ENCODE assay signal across 13 cellular contexts in the genomic region with DNA sequence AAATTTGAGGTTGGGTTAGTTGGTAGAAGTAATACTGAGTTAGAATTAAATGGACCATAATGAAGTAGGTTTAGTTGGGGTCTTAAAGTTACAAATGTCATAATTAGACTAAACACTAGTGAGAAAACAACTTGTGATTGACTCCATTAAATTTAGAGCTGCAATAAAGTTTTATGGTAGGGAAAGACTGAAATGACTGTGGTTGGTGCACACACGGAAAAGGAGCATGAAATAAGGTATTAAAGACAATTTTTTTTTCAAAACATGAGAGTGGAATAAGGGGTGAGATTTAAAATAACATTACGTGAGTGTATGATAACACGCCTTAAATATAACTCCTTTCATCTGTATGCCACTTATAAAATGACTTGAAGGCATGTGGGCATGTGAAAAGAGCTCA. TPM values are rescaled to one million over a fixed set of nuclear protein-coding genes. Genes with fewer than 3 reads are reported as not detected.
"Had no signal": no experiment of that assay in that cellular context is flagged by ENCODE, and none has a peak within 500 bp of the region (broad histone marks: within the 10 kb centered on the region; RNA-seq: fewer than 3 reads in every experiment).

No MANE protein-coding gene starts in this region.

- H3K36me3 Mint-ChIP-seq: activated naive CD8-positive, alpha-beta T cell treated with anti-CD3 and anti-CD28 coated beads, Interleukin-2, amount 10 ng/mL, durations not matched to agents 7 days and 5 days had no signal

- H3K9me3 ChIP-seq: gastrocnemius medialis, prostate gland, suprapubic skin had no signal

- H3K4me3 ChIP-seq: prostate gland had no signal

- DNase-seq: activated CD4-positive, alpha-beta T cell treated with anti-CD3 and anti-CD28 coated beads, Interleukin-2, amount 50 U/mL, for 4 hours; activated gamma-delta T cell; activated naive CD8-positive, alpha-beta T cell treated with anti-CD3 and anti-CD28 coated beads, Interleukin-2, amount 10 ng/mL, durations not matched to agents 7 days and 5 days; activated T-cell treated with anti-CD3 and anti-CD28 coated beads, Interleukin-2, amount 50 U/mL, for 48 hours; anterior cingulate cortex; gastrocnemius medialis; stimulated activated CD4-positive, alpha-beta T cell treated with anti-CD3 and anti-CD28 coated beads, Interleukin-2, amount 100 ng/mL, for 48 hours; stimulated activated naive CD4-positive, alpha-beta T cell treated with Interleukin-2 at 50 U/mL for 16 hours; T-helper 2 cell had no signal

- H3K36me3 ChIP-seq: gastrocnemius medialis, prostate gland, suprapubic skin had no signal

- H3K27me3 ChIP-seq: suprapubic skin had no signal

- H3K27ac Mint-ChIP-seq: activated naive CD8-positive, alpha-beta T cell treated with anti-CD3 and anti-CD28 coated beads, Interleukin-2, amount 10 ng/mL, durations not matched to agents 7 days and 5 days had no signal

- ATAC-seq: activated CD4-positive, CD25-positive, alpha-beta regulatory T cell treated with anti-CD3 and anti-CD28 coated beads, Interleukin-2, amount 50 U/mL, for 24 hours; gastrocnemius medialis; sciatic nerve had no signal

- H3K27ac ChIP-seq: prostate gland, suprapubic skin had no signal

- H3K4me1 ChIP-seq: prostate gland had no signal

- H3K9me3 Mint-ChIP-seq: activated naive CD8-positive, alpha-beta T cell treated with anti-CD3 and anti-CD28 coated beads, Interleukin-2, amount 10 ng/mL, durations not matched to agents 7 days and 5 days had no signal

RNA-seq across cellular contexts. Expression of gene FRZB, which starts 1.5 kb away (rescaled TPM):
- total RNA-seq: activated naive CD8-positive, alpha-beta T cell treated with anti-CD3 and anti-CD28 coated beads, Interleukin-2, amount 10 ng/mL, durations not matched to agents 7 days and 5 days had no signal
